Comparison of ENCODE assay signal across 1 cellular context in the genomic region with DNA sequence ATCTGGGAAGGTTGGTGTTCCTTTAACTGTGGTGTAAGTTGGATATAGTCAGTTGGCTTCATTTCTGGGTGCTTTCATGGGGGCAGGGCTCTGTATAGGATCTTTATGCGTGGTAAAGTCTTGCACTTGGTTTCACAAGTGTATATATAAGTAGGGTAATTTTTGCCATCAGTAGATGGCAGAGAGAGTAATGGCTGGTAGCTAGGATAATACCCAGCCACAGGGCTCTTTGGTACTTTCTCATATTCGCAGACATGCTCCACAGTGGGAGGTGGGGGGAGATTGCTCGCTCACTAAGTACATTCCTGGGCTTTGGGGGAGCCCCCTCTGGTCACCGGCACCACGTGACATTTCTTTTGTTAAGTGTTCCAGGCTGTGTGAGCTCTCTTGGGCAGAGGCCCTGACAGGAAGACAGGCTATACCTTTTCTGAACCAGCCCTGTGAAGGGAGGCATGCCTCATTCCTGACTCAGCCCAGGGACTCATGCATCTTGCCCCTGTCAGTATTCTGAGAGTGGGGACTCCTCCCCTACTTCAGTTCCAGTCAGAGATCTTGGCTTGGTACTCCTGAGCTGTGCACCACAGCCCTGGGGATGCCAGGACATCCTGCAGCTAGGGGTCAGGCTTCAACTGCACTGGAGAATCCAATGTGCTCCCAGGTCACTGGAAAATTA.
TF ChIP-seq lines count a peak whose summit lies in the region.

No MANE protein-coding gene starts in this region.

TF ChIP-seq in H1, 55 proteins besides CTCF, POLR2A, EP300 and RAD21:
- TF ChIP-seq NANOG (IDR thresholded peaks at IDR 0.05; ENCODE audit: insufficient read depth, low read depth, low read length, poor library complexity, severe bottlenecking) (no peak), TEAD4 (IDR thresholded peaks at IDR 0.05; ENCODE audit: low read depth, low read length) (0 out of 2 replicates have a peak, but pooled peaks have one; percentile 32)
